9 cellular contexts compared by ENCODE assay signal in the genomic region with DNA sequence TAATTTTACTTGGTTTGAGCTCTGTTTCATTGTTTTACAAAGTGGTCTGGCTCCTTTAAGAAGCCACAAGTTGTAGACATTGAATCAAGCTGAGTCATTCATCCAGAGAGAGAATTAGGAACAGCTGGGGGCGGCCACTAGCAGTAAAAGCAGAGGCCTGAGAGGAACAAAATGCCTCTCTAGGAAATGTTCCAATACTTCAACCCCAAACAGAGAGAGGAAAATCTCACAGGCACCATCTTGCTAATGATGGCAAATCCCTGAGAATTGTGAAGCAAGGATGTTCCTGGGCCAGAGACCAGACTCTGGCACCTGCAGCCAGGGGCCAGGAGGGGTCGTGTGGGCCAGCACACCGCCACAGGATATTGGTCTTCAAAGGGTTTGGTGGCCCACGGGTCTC. TPM values are rescaled to one million over a fixed set of nuclear protein-coding genes. Genes with fewer than 3 reads are reported as not detected.
DNase-seq lines count a peak whose midpoint lies in the region; ATAC-seq, FAIRE-seq and TF ChIP-seq lines count a peak whose summit lies in the region.
"Had no signal": no experiment of that assay in that cellular context is flagged by ENCODE, and none has a peak within 500 bp of the region (broad histone marks: within the 10 kb centered on the region; RNA-seq: fewer than 3 reads in every experiment).

No MANE protein-coding gene starts in this region.

- no peak for TF ChIP-seq CTCF in gastrocnemius medialis (IDR thresholded peaks at IDR 0.05 in 4 of 5, conservative IDR thresholded peaks at IDR 0.05 in 1 of 5)

- H3K9me3 Mint-ChIP-seq in effector memory CD8-positive, alpha-beta T cell: no peaks in the 10 kb centered on the region

- H3K27me3 Mint-ChIP-seq in effector memory CD8-positive, alpha-beta T cell: peaks cover 54% of the 10 kb centered on the region in 2 donors

- H3K36me3 ChIP-seq in gastrocnemius medialis: no peaks in the 10 kb centered on the region

- H3K4me1 Mint-ChIP-seq in effector memory CD8-positive, alpha-beta T cell (ENCODE audit: low read depth in 2 of 2): no peaks in the 10 kb centered on the region

- H3K27me3 ChIP-seq in gastrocnemius medialis: no peaks in the 10 kb centered on the region

- FAIRE-seq in H54 (lab: Jason Lieb, UNC): no peak
- FAIRE-seq: colon had no signal

- DNase-seq in H54 (ENCODE audit: insufficient read length, low spot score): peak; percentile 78
- DNase-seq in SK-N-DZ (ENCODE audit: low spot score): peak; percentile 64
- peak; percentile 32 for DNase-seq in globus pallidus (ENCODE audit: low spot score)
- peak; percentile 31 to 55 for DNase-seq in gastrocnemius medialis
- DNase-seq in effector memory CD8-positive, alpha-beta T cell: no peak
- no peak for DNase-seq in NCI-H524 treated with DMSO at 0.1 percent for 48 hours (lab: John Stamatoyannopoulos, UW)
- no peak for DNase-seq in activated CD4-positive, alpha-beta T cell treated with anti-CD3 and anti-CD28 coated beads, Interleukin-2, amount 50 U/mL, for 1 hour

- H3K4me3 Mint-ChIP-seq in effector memory CD8-positive, alpha-beta T cell: no peak overlapping the region

- in situ Hi-C loops in gastrocnemius medialis (cut with MboI; ENCODE audit: low sequenced_read_pairs in 4 of 4): no loop called here

- intact Hi-C loops in gastrocnemius medialis (cut with DNase I; ENCODE audit: low total_unique reads): no loop called here

- H3K27ac Mint-ChIP-seq in effector memory CD8-positive, alpha-beta T cell: no peak overlapping the region

- ATAC-seq in gastrocnemius medialis (peak in 1 of 2 donors; percentile 45), HG03571 (IDR thresholded peaks at IDR 0.05; ENCODE audit: unreplicated experiment) (no peak)
- ATAC-seq in effector memory CD8-positive, alpha-beta T cell (replicated peaks): no peak

- no peaks in the 10 kb centered on the region for H3K36me3 Mint-ChIP-seq in effector memory CD8-positive, alpha-beta T cell (ENCODE audit: insufficient read depth)

- no peaks in the 10 kb centered on the region for H3K9me3 ChIP-seq in gastrocnemius medialis

- H3K4me1 ChIP-seq in gastrocnemius medialis: peaks cover 4 to 14% of the 10 kb centered on the region in 2 donors

- no peak overlapping the region for H3K4me3 ChIP-seq in gastrocnemius medialis

- no peak for TF ChIP-seq POLR2A in H54 (IDR thresholded peaks at IDR 0.05; ENCODE audit: low read depth, low read length)
- TF ChIP-seq POLR2A in gastrocnemius medialis (IDR thresholded peaks at IDR 0.05): no peak

- H3K27ac ChIP-seq in gastrocnemius medialis: peak overlapping the region; percentile 14 to 41 (median 34)

RNA-seq across cellular contexts. Expression of a gene that starts 26.5 kb away (rescaled TPM):
- 16.8 and 19.0 TPM in 2 replicates for polyA plus RNA-seq in SK-N-DZ (2014; cell fraction: cytosol; rRNA removed)
- 7.2 and 7.3 TPM in 2 replicates for polyA plus RNA-seq in SK-N-DZ (2014; cell fraction: nucleus; rRNA removed)
- total RNA-seq in gastrocnemius medialis: 1 to 10 TPM in 1 of 4 donors, under 1 TPM in 3; 0.25 to 1.2 (median 0.63) TPM

Comparison
In these comparisons a context has a peak if more than half of its experiments do, and no peak if none do; other contexts are left out.
1. DNase-seq: peak in H54 (single experiment), SK-N-DZ (single experiment), globus pallidus (single experiment) and gastrocnemius medialis (2 of 2); none in effector memory CD8-positive, alpha-beta T cell (0 of 3), NCI-H524 treated with DMSO at 0.1 percent for 48 hours (single experiment) and activated CD4-positive, alpha-beta T cell treated with anti-CD3 and anti-CD28 coated beads, Interleukin-2, amount 50 U/mL, for 1 hour (single experiment).